13 cellular contexts compared by ENCODE assay signal in genomic region chr12:109864916-109865315, GRCh38. TPM values are rescaled to one million over a fixed set of nuclear protein-coding genes. Genes with fewer than 3 reads are reported as not detected.
DNase-seq lines count a peak whose midpoint lies in the region; ATAC-seq and TF ChIP-seq lines count a peak whose summit lies in the region.
"Had no signal": no experiment of that assay in that cellular context is flagged by ENCODE, and none has a peak within 500 bp of the region (broad histone marks: within the 10 kb centered on the region; RNA-seq: fewer than 3 reads in every experiment).

No MANE protein-coding gene starts in this region.

- H3K4me1 ChIP-seq in adrenal gland (replicated peaks in 1 of 2) (peaks cover 9 to 24% of the 10 kb centered on the region in 2 donors), thymus (ENCODE audit: control insufficient read depth, insufficient read depth, low read length) (no peaks in the 10 kb centered on the region)

- H3K27me3 ChIP-seq in adrenal gland (no peaks in the 10 kb centered on the region), thymus (ENCODE audit: control insufficient read depth, insufficient read depth) (no peaks in the 10 kb centered on the region)

- DNase-seq in NCI-H2196 (lab: John Stamatoyannopoulos, UW; ENCODE audit: unreplicated experiment) = peak; percentile 26
- no peak for DNase-seq in NCI-H2196 treated with DMSO at 0.1 percent for 48 hours (lab: John Stamatoyannopoulos, UW; ENCODE audit: unreplicated experiment)
- no peak for DNase-seq in adrenal gland
- DNase-seq in left kidney (ENCODE audit: low read depth, low spot score) = peak; percentile 64
- DNase-seq in medulla oblongata (ENCODE audit: extremely low spot score) = no peak
- DNase-seq: activated B cell treated with CpG ODN at 0.5 μM for 24 hours; effector memory CD4-positive, alpha-beta T cell; naive B cell had no signal

- no peak for ATAC-seq in HG02970 (IDR thresholded peaks at IDR 0.05; ENCODE audit: low FRiP score, unreplicated experiment)
- ATAC-seq in HG03135 (IDR thresholded peaks at IDR 0.05; ENCODE audit: unreplicated experiment) = no peak

- intact Hi-C loops in adrenal gland (cut with DNase I) = no loop called here

- H3K9me3 ChIP-seq in adrenal gland (replicated peaks in 1 of 3) (no peaks in the 10 kb centered on the region), thymus (ENCODE audit: control insufficient read depth) (no peaks in the 10 kb centered on the region)
- H3K9me3 ChIP-seq: thoracic aorta had no signal

- no peak for TF ChIP-seq CTCF in adrenal gland (IDR thresholded peaks at IDR 0.05)

- H3K4me3 ChIP-seq in adrenal gland (no peak overlapping the region), thymus (ENCODE audit: low read length) (no peak overlapping the region)
- H3K4me3 ChIP-seq: thoracic aorta had no signal

- no peak for TF ChIP-seq POLR2A in adrenal gland (IDR thresholded peaks at IDR 0.05)

- H3K27ac ChIP-seq in adrenal gland (peak overlapping the region in 3 of 5 donors; percentile 39 to 69 (median 49)), thymus (ENCODE audit: low read depth) (peak overlapping the region; percentile 5)

- 51 to 68% (median 63%) methylated on average over 3 of the region's 3 CpGs for WGBS in adrenal gland, 4 donors
- WGBS in thymus = 91% methylated on average over 3 of the region's 3 CpGs

- no peaks in the 10 kb centered on the region for H3K36me3 ChIP-seq in adrenal gland (replicated peaks in 1 of 2)
- H3K36me3 ChIP-seq in thymus (ENCODE audit: control insufficient read depth, insufficient read depth) = peaks cover 14% of the 10 kb centered on the region

RNA-seq across cellular contexts. Expression of gene GLTP, which starts 15.4 kb away (rescaled TPM):
- 10 to 100 TPM; 29.7 to 58.8 (median 38.4) TPM for total RNA-seq in adrenal gland
- 10 to 100 TPM; 24.5 to 38.6 (median 27.4) TPM for polyA plus RNA-seq in adrenal gland
- polyA plus RNA-seq in thymus = 78.5 TPM

RNA-seq across cellular contexts. Expression of gene TRPV4, which starts 31.7 kb away (rescaled TPM):
- 1 to 10 TPM in 7 of 8 donors, under 1 TPM in 1; 0.30 to 5.9 (median 2.5) TPM for total RNA-seq in adrenal gland
- polyA plus RNA-seq in adrenal gland (under 1 TPM; 0.46 to 0.64 (median 0.48) TPM), thymus (0.59 TPM)
- total RNA-seq: activated B cell treated with CpG ODN at 0.5 μM for 24 hours, G401 had no signal

RNA-seq across cellular contexts. Expression of gene TCHP, which starts 35.2 kb away (rescaled TPM):
- total RNA-seq in adrenal gland = 10 to 100 TPM in 4 of 8 donors, 1 to 10 TPM in 4; 8.8 to 18.7 (median 12.4) TPM
- polyA plus RNA-seq in adrenal gland (10 to 100 TPM in 2 of 3 donors, 1 to 10 TPM in 1; 8.3 to 21.1 (median 11.3) TPM), thymus (10.0 TPM)

Comparison
In these comparisons a context has a peak if more than half of its experiments do, and no peak if none do; other contexts are left out.
1. DNase-seq: peak in NCI-H2196 (single experiment) and left kidney (single experiment); none in NCI-H2196 treated with DMSO at 0.1 percent for 48 hours (single experiment), adrenal gland (0 of 7) and medulla oblongata (single experiment).